In the genomic region with DNA sequence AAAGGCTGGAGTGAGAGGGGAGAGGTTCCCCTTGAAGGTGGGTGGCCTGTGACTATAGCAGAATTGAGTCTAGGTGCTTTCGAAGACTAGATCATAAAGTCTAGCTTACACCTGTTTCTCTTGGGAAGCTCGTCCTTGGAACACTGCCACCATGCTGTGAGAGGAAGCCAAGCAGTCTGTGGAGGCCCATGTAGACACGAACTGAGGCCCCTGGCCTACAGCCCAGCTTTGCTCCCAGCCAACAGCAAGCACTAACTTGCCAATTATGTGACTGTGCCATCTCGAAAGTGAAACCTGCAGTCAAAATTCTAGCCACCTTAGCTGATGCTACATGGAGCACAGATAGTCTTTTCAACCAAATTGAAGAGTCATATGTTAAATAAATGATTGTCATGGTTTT, we compare ENCODE assay signal across 8 cellular contexts.
DNase-seq lines count a peak whose midpoint lies in the region; ATAC-seq and TF ChIP-seq lines count a peak whose summit lies in the region.

No MANE protein-coding gene starts in this region.

- H3K4me3 ChIP-seq in SK-N-SH (ENCODE audit: low read depth in 2 of 2, low read length in 1 of 2): no peak overlapping the region
- no peak overlapping the region for H3K4me3 ChIP-seq in hepatocyte
- no peak overlapping the region for H3K4me3 ChIP-seq in tibial artery

- H3K79me2 ChIP-seq in SK-N-SH (ENCODE audit: insufficient read depth) (no peaks in the 10 kb centered on the region), hepatocyte (no peaks in the 10 kb centered on the region)

- H3F3A ChIP-seq in SK-N-SH (replicated peaks; ENCODE audit: insufficient read depth): no peaks in the 10 kb centered on the region

- H3K36me3 ChIP-seq in SK-N-SH (replicated peaks in 1 of 2; ENCODE audit: control insufficient read depth in 1 of 2, insufficient read depth in 2 of 2, low read length in 1 of 2) (no peaks in the 10 kb centered on the region), hepatocyte (replicated peaks; ENCODE audit: insufficient read depth, low read depth) (no peaks in the 10 kb centered on the region), tibial artery (no peaks in the 10 kb centered on the region)

- 64% methylated on average over 4 of the region's 4 CpGs for WGBS in SK-N-SH (ENCODE audit: low lambda C conversion rate)
- 85% methylated on average over 4 of the region's 4 CpGs for WGBS in hepatocyte (ENCODE audit: low lambda C conversion rate, missing lambda C conversion rate)

- H3K4me1 ChIP-seq in SK-N-SH (ENCODE audit: control insufficient read depth in 1 of 2, insufficient read depth in 2 of 2, low read depth in 1 of 2, low read length in 1 of 2) (no peaks in the 10 kb centered on the region; a peak in 1 of 4 replicates), hepatocyte (ENCODE audit: insufficient read depth) (no peaks in the 10 kb centered on the region), tibial artery (peaks cover 0 to 8% (median 1%) of the 10 kb centered on the region in 4 donors)

- intact Hi-C loops in tibial artery (cut with DNase I; ENCODE audit: low total_unique reads): no loop called here

- no peak overlapping the region for H3K27ac ChIP-seq in SK-N-SH (ENCODE audit: low read depth in 2 of 2, low read length in 1 of 2)
- H3K27ac ChIP-seq in hepatocyte: no peak overlapping the region
- H3K27ac ChIP-seq in tibial artery: no peak overlapping the region

- TF ChIP-seq RAD21 in SK-N-SH (IDR thresholded peaks at IDR 0.05; ENCODE audit: low read length): 0 out of 2 replicates have a peak, but pooled peaks have one; percentile 18

- no peaks in the 10 kb centered on the region for H3K27me3 ChIP-seq in SK-N-SH (ENCODE audit: insufficient read depth)
- no peaks in the 10 kb centered on the region for H3K27me3 ChIP-seq in hepatocyte
- no peaks in the 10 kb centered on the region for H3K27me3 ChIP-seq in tibial artery

- TF ChIP-seq EP300 in SK-N-SH (IDR thresholded peaks at IDR 0.05; ENCODE audit: borderline replicate concordance in 1 of 2, low read depth in 1 of 2, low read length in 1 of 2): no peak

- peak; percentile 32; the same call in 1 of the 2 replicates for TF ChIP-seq CTCF in SK-N-SH (IDR thresholded peaks at IDR 0.05)
- peak; percentile 10 for TF ChIP-seq CTCF in hepatocyte (IDR thresholded peaks at IDR 0.05; ENCODE audit: poor library complexity)
- no peak for TF ChIP-seq CTCF in tibial artery (IDR thresholded peaks at IDR 0.05)

- H2AFZ ChIP-seq in SK-N-SH (ENCODE audit: low read depth) (no peak overlapping the region), hepatocyte (no peak overlapping the region)

- H3K9me3 ChIP-seq in SK-N-SH: no peaks in the 10 kb centered on the region
- no peaks in the 10 kb centered on the region for H3K9me3 ChIP-seq in hepatocyte (ENCODE audit: low read depth)
- H3K9me3 ChIP-seq in tibial artery: no peaks in the 10 kb centered on the region

- H3K9me2 ChIP-seq in SK-N-SH (no peaks in the 10 kb centered on the region), hepatocyte (replicated peaks; ENCODE audit: insufficient read depth) (no peaks in the 10 kb centered on the region)

- no peak overlapping the region for H3K9ac ChIP-seq in SK-N-SH

- H3K4me2 ChIP-seq in SK-N-SH (no peak overlapping the region), hepatocyte (no peak overlapping the region)

- CTCF ChIA-PET in SK-N-SH (lab: Yijun Ruan, JAX): interaction anchor here (0.6 to 2.0 kb wide), 4 partner anchors 13 to 468 kb away, joined by 3 to 5 read pairs (median 4); no protein-coding TSS in a partner anchor

- H4K20me1 ChIP-seq in SK-N-SH (ENCODE audit: insufficient read depth) (no peaks in the 10 kb centered on the region), hepatocyte (ENCODE audit: insufficient read depth, poor library complexity, severe bottlenecking) (no peaks in the 10 kb centered on the region)

- POLR2A ChIA-PET in SK-N-SH (lab: Yijun Ruan, JAX): no interaction called here

- ATAC-seq in GM19455 (IDR thresholded peaks at IDR 0.05; ENCODE audit: unreplicated experiment): peak; percentile 71
- ATAC-seq in HG03571 (IDR thresholded peaks at IDR 0.05; ENCODE audit: unreplicated experiment): peak; percentile 67
- no peak for ATAC-seq in GM21423 (IDR thresholded peaks at IDR 0.05; ENCODE audit: unreplicated experiment)

- DNase-seq in DMS53 (lab: John Stamatoyannopoulos, UW) (peak; percentile 81), SK-N-SH (peak; percentile 25), hepatocyte (ENCODE audit: low spot score) (peak; percentile 46), AML-193 (lab: John Stamatoyannopoulos, UW) (no peak), tibial artery (no peak)

TF ChIP-seq in SK-N-SH, 30 proteins besides CTCF, POLR2A, EP300 and RAD21:
- peak; percentile 19; the same call in 1 of the 2 replicates for TF ChIP-seq NFIC (IDR thresholded peaks at IDR 0.05; ENCODE audit: borderline replicate concordance)
- TF ChIP-seq MXI1 (IDR thresholded peaks at IDR 0.05; ENCODE audit: low read depth, low read length): no peak
- TF ChIP-seq, protein P1, sequence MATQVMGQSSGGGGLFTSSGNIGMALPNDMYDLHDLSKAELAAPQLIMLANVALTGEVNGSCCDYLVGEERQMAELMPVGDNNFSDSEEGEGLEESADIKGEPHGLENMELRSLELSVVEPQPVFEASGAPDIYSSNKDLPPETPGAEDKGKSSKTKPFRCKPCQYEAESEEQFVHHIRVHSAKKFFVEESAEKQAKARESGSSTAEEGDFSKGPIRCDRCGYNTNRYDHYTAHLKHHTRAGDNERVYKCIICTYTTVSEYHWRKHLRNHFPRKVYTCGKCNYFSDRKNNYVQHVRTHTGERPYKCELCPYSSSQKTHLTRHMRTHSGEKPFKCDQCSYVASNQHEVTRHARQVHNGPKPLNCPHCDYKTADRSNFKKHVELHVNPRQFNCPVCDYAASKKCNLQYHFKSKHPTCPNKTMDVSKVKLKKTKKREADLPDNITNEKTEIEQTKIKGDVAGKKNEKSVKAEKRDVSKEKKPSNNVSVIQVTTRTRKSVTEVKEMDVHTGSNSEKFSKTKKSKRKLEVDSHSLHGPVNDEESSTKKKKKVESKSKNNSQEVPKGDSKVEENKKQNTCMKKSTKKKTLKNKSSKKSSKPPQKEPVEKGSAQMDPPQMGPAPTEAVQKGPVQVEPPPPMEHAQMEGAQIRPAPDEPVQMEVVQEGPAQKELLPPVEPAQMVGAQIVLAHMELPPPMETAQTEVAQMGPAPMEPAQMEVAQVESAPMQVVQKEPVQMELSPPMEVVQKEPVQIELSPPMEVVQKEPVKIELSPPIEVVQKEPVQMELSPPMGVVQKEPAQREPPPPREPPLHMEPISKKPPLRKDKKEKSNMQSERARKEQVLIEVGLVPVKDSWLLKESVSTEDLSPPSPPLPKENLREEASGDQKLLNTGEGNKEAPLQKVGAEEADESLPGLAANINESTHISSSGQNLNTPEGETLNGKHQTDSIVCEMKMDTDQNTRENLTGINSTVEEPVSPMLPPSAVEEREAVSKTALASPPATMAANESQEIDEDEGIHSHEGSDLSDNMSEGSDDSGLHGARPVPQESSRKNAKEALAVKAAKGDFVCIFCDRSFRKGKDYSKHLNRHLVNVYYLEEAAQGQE (IDR thresholded peaks at IDR 0.05; ENCODE audit: low read depth, low read length): no peak
- TF ChIP-seq CHD2 (IDR thresholded peaks at IDR 0.05; ENCODE audit: low read length, partially characterized antibody): no peak
TF ChIP-seq in SK-N-SH: peak in this region for 1.

Comparison
In these comparisons a context has a peak if more than half of its experiments do, and no peak if none do; other contexts are left out.
1. DNase-seq: peak in DMS53 (single experiment), SK-N-SH (single experiment) and hepatocyte (single experiment); none in AML-193 (0 of 2) and tibial artery (0 of 2).
2. CTCF ChIP-seq: peak in SK-N-SH (single experiment) and hepatocyte (single experiment); none in tibial artery (0 of 2).